In the genomic region with DNA sequence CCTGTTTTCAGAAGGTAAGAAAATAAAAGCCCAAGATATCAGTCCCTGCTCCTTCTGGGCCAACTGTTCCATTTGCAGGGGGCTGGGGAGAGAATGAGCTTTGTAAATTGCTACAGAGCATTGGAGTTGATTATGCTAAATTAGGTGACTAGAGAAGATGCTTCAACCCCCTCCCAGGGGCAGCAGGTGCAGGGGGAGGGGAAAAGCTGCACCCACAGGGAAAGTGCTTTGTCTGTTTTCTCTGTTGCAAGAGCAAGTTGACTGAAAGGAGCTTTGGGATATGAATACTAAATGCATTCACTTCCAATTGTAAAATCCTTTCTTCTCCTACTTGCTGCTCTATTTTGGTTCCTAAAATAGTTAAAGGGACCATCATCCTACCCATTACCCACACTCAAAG, we compare ENCODE assay signal across 1 cellular context.
TF ChIP-seq lines count a peak whose summit lies in the region.

No MANE protein-coding gene starts in this region.

TF ChIP-seq in GM23338, 12 proteins besides CTCF, POLR2A, EP300 and RAD21 (continued from another document):
- TF ChIP-seq, protein P1, sequence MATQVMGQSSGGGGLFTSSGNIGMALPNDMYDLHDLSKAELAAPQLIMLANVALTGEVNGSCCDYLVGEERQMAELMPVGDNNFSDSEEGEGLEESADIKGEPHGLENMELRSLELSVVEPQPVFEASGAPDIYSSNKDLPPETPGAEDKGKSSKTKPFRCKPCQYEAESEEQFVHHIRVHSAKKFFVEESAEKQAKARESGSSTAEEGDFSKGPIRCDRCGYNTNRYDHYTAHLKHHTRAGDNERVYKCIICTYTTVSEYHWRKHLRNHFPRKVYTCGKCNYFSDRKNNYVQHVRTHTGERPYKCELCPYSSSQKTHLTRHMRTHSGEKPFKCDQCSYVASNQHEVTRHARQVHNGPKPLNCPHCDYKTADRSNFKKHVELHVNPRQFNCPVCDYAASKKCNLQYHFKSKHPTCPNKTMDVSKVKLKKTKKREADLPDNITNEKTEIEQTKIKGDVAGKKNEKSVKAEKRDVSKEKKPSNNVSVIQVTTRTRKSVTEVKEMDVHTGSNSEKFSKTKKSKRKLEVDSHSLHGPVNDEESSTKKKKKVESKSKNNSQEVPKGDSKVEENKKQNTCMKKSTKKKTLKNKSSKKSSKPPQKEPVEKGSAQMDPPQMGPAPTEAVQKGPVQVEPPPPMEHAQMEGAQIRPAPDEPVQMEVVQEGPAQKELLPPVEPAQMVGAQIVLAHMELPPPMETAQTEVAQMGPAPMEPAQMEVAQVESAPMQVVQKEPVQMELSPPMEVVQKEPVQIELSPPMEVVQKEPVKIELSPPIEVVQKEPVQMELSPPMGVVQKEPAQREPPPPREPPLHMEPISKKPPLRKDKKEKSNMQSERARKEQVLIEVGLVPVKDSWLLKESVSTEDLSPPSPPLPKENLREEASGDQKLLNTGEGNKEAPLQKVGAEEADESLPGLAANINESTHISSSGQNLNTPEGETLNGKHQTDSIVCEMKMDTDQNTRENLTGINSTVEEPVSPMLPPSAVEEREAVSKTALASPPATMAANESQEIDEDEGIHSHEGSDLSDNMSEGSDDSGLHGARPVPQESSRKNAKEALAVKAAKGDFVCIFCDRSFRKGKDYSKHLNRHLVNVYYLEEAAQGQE (IDR thresholded peaks at IDR 0.05; ENCODE audit: unreplicated experiment), result no peak
